Comparison of ENCODE assay signal across 9 cellular contexts in genomic region chr6:160137989-160138835, GRCh38. TPM values are rescaled to one million over a fixed set of nuclear protein-coding genes. Genes with fewer than 3 reads are reported as not detected.
DNase-seq lines count a peak whose midpoint lies in the region; FAIRE-seq and TF ChIP-seq lines count a peak whose summit lies in the region.
"Had no signal": no experiment of that assay in that cellular context is flagged by ENCODE, and none has a peak within 500 bp of the region (broad histone marks: within the 10 kb centered on the region; RNA-seq: fewer than 3 reads in every experiment).

No MANE protein-coding gene starts in this region.

- peaks cover 2 to 19% (median 3%) of the 10 kb centered on the region in 4 experiments; a peak in 5 of 7 replicates for H3K4me1 ChIP-seq in H1 (replicated peaks in 1 of 4; ENCODE audit: control insufficient read depth in 3 of 4, insufficient read depth in 4 of 4, low read length in 3 of 4)
- H3K4me1 ChIP-seq: BLaER1 had no signal

- H3K14ac ChIP-seq in H1 (ENCODE audit: insufficient read length) = no peak overlapping the region

- no peak for TF ChIP-seq POLR2A in H1 (IDR thresholded peaks at IDR 0.05; ENCODE audit: control extremely low read depth in 1 of 2, low read depth in 2 of 2, low read length in 2 of 2)

- no peak for TF ChIP-seq EP300 in H1 (IDR thresholded peaks at IDR 0.05; ENCODE audit: borderline replicate concordance in 1 of 2, low read depth in 2 of 2, low read length in 2 of 2)

- H3K27me3 ChIP-seq in H1 (replicated peaks in 1 of 4; ENCODE audit: control insufficient read depth in 3 of 4, extremely low read depth in 1 of 4, insufficient read depth in 3 of 4, low read length in 3 of 4) = no peaks in the 10 kb centered on the region; a peak in 1 of 7 replicates
- H3K27me3 ChIP-seq: BLaER1 had no signal

- peak overlapping the region; percentile 12; the same call in 1 of the 2 replicates for H2BK12ac ChIP-seq in H1 (ENCODE audit: low read depth, low read length)

- POLR2A ChIA-PET in H1 (lab: Charles Lee; ENCODE audit: partially characterized antibody) = interaction anchor here (0.9 kb wide), 1 partner anchor 9 kb away, joined by 3 read pairs; no protein-coding TSS in a partner anchor

- no peak overlapping the region for H4K91ac ChIP-seq in H1 (replicated peaks; ENCODE audit: insufficient read length, low read length)

- no peak overlapping the region for H3K4me3 ChIP-seq in HFF-Myc (replicated peaks; ENCODE audit: low read depth, low read length)
- no peak overlapping the region for H3K4me3 ChIP-seq in H1 (ENCODE audit: extremely low read depth in 1 of 4, insufficient read depth in 2 of 4, low read depth in 3 of 4, low read length in 4 of 4)
- H3K4me3 ChIP-seq: BLaER1 had no signal

- no peak overlapping the region for H3K23ac ChIP-seq in H1 (ENCODE audit: insufficient read length)

- no peaks in the 10 kb centered on the region for H3K36me3 ChIP-seq in H1 (ENCODE audit: control insufficient read depth in 2 of 4, insufficient read depth in 4 of 4, low read length in 3 of 4)
- H3K36me3 ChIP-seq: BLaER1 had no signal

- no peak overlapping the region for H3K18ac ChIP-seq in H1 (ENCODE audit: extremely low read depth, low read length)

- WGBS in H1 (ENCODE audit: extremely low coverage in 1 of 2, insufficient coverage in 1 of 2, insufficient read length in 1 of 2, insufficient replicate concordance in 2 of 2, low coverage in 1 of 2, low lambda C conversion rate in 2 of 2, missing lambda C conversion rate in 1 of 2), 2 experiments = 73% methylated on average over 8 of the region's 8 CpGs; no CpG with 5 or more reads in 1 of the 2 experiments

- no peak overlapping the region for H4K8ac ChIP-seq in H1 (ENCODE audit: extremely low read depth, insufficient read depth, low read length)

- no peak overlapping the region for H3K27ac ChIP-seq in H1 (ENCODE audit: low read depth, low read length)
- H3K27ac ChIP-seq: BLaER1 had no signal

- peak; percentile 10 for DNase-seq in DMS153 treated with DMSO at 0.1 percent for 48 hours (lab: John Stamatoyannopoulos, UW; ENCODE audit: unreplicated experiment)
- no peak for DNase-seq in DMS153 (lab: John Stamatoyannopoulos, UW)
- DNase-seq in HFF-Myc (ENCODE audit: extremely low read depth, low read depth) = peak; percentile 33
- DNase-seq in NCI-H2029 treated with DMSO at 0.1 percent for 48 hours (lab: John Stamatoyannopoulos, UW) = peak; percentile 25
- DNase-seq in activated CD4-positive, alpha-beta T cell treated with anti-CD3 and anti-CD28 coated beads, Interleukin-2, amount 50 U/mL, for 48 hours = peak; percentile 71 to 76
- DNase-seq in H1 (ENCODE audit: low read depth in 1 of 2, low spot score in 2 of 2) = peak in 1 of 2 experiments; percentile 71
- DNase-seq in midbrain (lab: John Stamatoyannopoulos, UW) = peak; percentile 33
- DNase-seq in stimulated activated CD8-positive, alpha-beta memory T cell treated with anti-CD3 and anti-CD28 coated beads, Interleukin-7, amount 100 ng/mL, for 48 hours (ENCODE audit: extremely low read depth in 1 of 2, low read depth in 1 of 2) = peak; percentile 18 to 38

- H2AK5ac ChIP-seq in H1 (ENCODE audit: low read depth, low read length) = 0 out of 2 replicates have a peak overlapping the region, but pooled peaks have one; percentile 5

- CTCF ChIA-PET in H1 (lab: Charles Lee; ENCODE audit: partially characterized antibody) = interaction anchor here (0.7 to 3.4 kb wide), 48 partner anchors 9 to 398 kb away, joined by 3 to 37 read pairs (median 4); no protein-coding TSS in a partner anchor

- H2BK20ac ChIP-seq in H1 (ENCODE audit: low read length) = no peak overlapping the region

- H3K56ac ChIP-seq in H1 (replicated peaks; ENCODE audit: insufficient read length, low read depth, low read length) = no peak overlapping the region

- no peak overlapping the region for H4K5ac ChIP-seq in H1 (ENCODE audit: insufficient read length, low read depth, low read length)

- H4K20me1 ChIP-seq in H1 (replicated peaks in 1 of 2; ENCODE audit: control insufficient read depth in 1 of 2, insufficient read depth in 2 of 2, low read length in 2 of 2) = no peaks in the 10 kb centered on the region
- H4K20me1 ChIP-seq: BLaER1 had no signal

- no peak overlapping the region for H3K4me2 ChIP-seq in H1 (ENCODE audit: insufficient read depth in 1 of 2, low read depth in 2 of 2, low read length in 2 of 2)
- H3K4me2 ChIP-seq: BLaER1 had no signal

- 0 out of 2 replicates have a peak overlapping the region, but pooled peaks have one; percentile 51 for H2BK15ac ChIP-seq in H1 (ENCODE audit: low read length)

- H2AFZ ChIP-seq in H1 (ENCODE audit: low read length) = no peak overlapping the region

- H3K4ac ChIP-seq in H1 (replicated peaks; ENCODE audit: insufficient read length, low read depth, low read length) = no peak overlapping the region

- H2BK120ac ChIP-seq in H1 (replicated peaks; ENCODE audit: low read depth, low read length) = no peak overlapping the region

- peak; percentile 74 for TF ChIP-seq CTCF in HFF-Myc (IDR thresholded peaks at IDR 0.05; ENCODE audit: low read depth, low read length, missing control alignments)
- peak; percentile 23 to 78 (median 72) for TF ChIP-seq CTCF in H1 (IDR thresholded peaks at IDR 0.05; ENCODE audit: control extremely low read depth in 1 of 3, insufficient read depth in 1 of 3, low read depth in 1 of 3, low read length in 3 of 3)

- no peaks in the 10 kb centered on the region for H3K23me2 ChIP-seq in H1 (ENCODE audit: low read depth, low read length)

- peak; percentile 81 to 85 for TF ChIP-seq RAD21 in H1 (IDR thresholded peaks at IDR 0.05 in 1 of 2, conservative IDR thresholded peaks at IDR 0.05 in 1 of 2; ENCODE audit: low read depth in 2 of 2, low read length in 2 of 2)

- no peaks in the 10 kb centered on the region for H3K9me3 ChIP-seq in H1 (ENCODE audit: insufficient read depth in 2 of 2, low read depth in 1 of 2, low read length in 1 of 2)
- H3K9me3 ChIP-seq: BLaER1 had no signal

- no peaks in the 10 kb centered on the region for H3K79me2 ChIP-seq in H1 (ENCODE audit: control insufficient read depth in 1 of 2, insufficient read depth in 2 of 2, low read length in 2 of 2)

- peak; percentile 97 for FAIRE-seq in H1 (lab: Jason Lieb, UNC)

- no peaks in the 10 kb centered on the region for H3K79me1 ChIP-seq in H1 (ENCODE audit: low read depth, low read length)

- H3K9ac ChIP-seq in H1 (replicated peaks in 1 of 4; ENCODE audit: extremely low read depth in 1 of 4, low read depth in 3 of 4, low read length in 3 of 4) = no peak overlapping the region
- H3K9ac ChIP-seq: BLaER1 had no signal

- H2BK5ac ChIP-seq in H1 (ENCODE audit: low read depth, low read length) = 0 out of 2 replicates have a peak overlapping the region, but pooled peaks have one; percentile 3

TF ChIP-seq in H1, 55 proteins besides CTCF, POLR2A, EP300 and RAD21:
- TF ChIP-seq KDM1A (IDR thresholded peaks at IDR 0.05; ENCODE audit: borderline replicate concordance, low read length) = no peak

RNA-seq across cellular contexts. Expression of gene SLC22A1, which starts 16.6 kb away (rescaled TPM):
- 0.45 and 0.98 TPM in 2 replicates for total RNA-seq in H1 (2021; fragmentation: NEBNext Ultra II Directional; extraction: Animal tissue kit (Norgen Biotek cat#: 25700))
- 0.12 and 0.16 TPM in 2 replicates for polyA plus RNA-seq in H1 (2011; rRNA removed)
- 0.30 TPM for polyA plus RNA-seq in H1 (2011; cell fraction: cytosol; rRNA removed)
- 0.74 TPM for polyA plus RNA-seq in H1 (2011; cell fraction: nucleus; rRNA removed)
- 0.15 to 1.3 TPM (median 0.21 TPM) in 4 replicates for polyA plus RNA-seq in H1 (2012, experiment 1 of 2)
- polyA plus RNA-seq in H1 (2012, experiment 2 of 2) = not detected
- 0.69 TPM for polyA plus RNA-seq in H1 (2013, experiment 1 of 2)
- 0.39 TPM for polyA plus RNA-seq in H1 (2013, experiment 2 of 2)
- polyA minus RNA-seq in H1 (2011; rRNA and poly(A)+ RNA removed) = 0.73 TPM in 1 of 2 replicates, not detected in the other
- polyA minus RNA-seq in H1 (2011; cell fraction: cytosol; rRNA and poly(A)+ RNA removed) = not detected
- polyA minus RNA-seq in H1 (2011; cell fraction: nucleus; rRNA and poly(A)+ RNA removed) = 1.5 TPM
